8 cellular contexts compared by ENCODE assay signal in genomic region chr5:103232393-103232999, GRCh38. TPM values are rescaled to one million over a fixed set of nuclear protein-coding genes. Genes with fewer than 3 reads are reported as not detected.
DNase-seq lines count a peak whose midpoint lies in the region; ATAC-seq and TF ChIP-seq lines count a peak whose summit lies in the region.

No MANE protein-coding gene starts in this region.

- intact Hi-C loops in esophagus muscularis mucosa (cut with DNase I) = loop anchor here (2.0 kb wide), 1 partner anchor 242 kb away; no protein-coding TSS in a partner anchor

- no peak for TF ChIP-seq POLR2A in esophagus muscularis mucosa (IDR thresholded peaks at IDR 0.05; ENCODE audit: low read depth)

- H3K27ac ChIP-seq in RWPE1 (no peak overlapping the region), esophagus muscularis mucosa (replicated peaks in 1 of 4) (no peak overlapping the region)

- no peak overlapping the region for H3K4me3 ChIP-seq in esophagus muscularis mucosa

- WGBS in esophagus muscularis mucosa = 81% methylated on average over 7 of the region's 7 CpGs

- CTCF ChIA-PET in RWPE1 (lab: Yijun Ruan, JAX) = interaction anchor here (0.5 to 2.2 kb wide), 12 partner anchors 9 to 733 kb away, joined by 3 to 18 read pairs (median 4); no protein-coding TSS in a partner anchor

- peaks cover 0 to 2% (median 0%) of the 10 kb centered on the region in 4 donors for H3K4me1 ChIP-seq in esophagus muscularis mucosa

- no peaks in the 10 kb centered on the region for H3K27me3 ChIP-seq in esophagus muscularis mucosa

- ATAC-seq in GM19395 (IDR thresholded peaks at IDR 0.05; ENCODE audit: unreplicated experiment) (peak; percentile 82), HG03439 (IDR thresholded peaks at IDR 0.05; ENCODE audit: unreplicated experiment) (peak; percentile 77)

- TF ChIP-seq EP300 in esophagus muscularis mucosa (IDR thresholded peaks at IDR 0.05) = no peak

- H3K9me3 ChIP-seq in esophagus muscularis mucosa = no peaks in the 10 kb centered on the region

- H3K36me3 ChIP-seq in esophagus muscularis mucosa = no peaks in the 10 kb centered on the region

- DNase-seq in NCI-H2171 treated with DMSO at 0.1 percent for 48 hours (lab: John Stamatoyannopoulos, UW) = peak; percentile 1
- no peak for DNase-seq in NCI-H2171 (lab: John Stamatoyannopoulos, UW)
- DNase-seq in RWPE1 (ENCODE audit: low spot score) = peak; percentile 33
- no peak for DNase-seq in esophagus muscularis mucosa (ENCODE audit: extremely low spot score)
- peak; percentile 48 for DNase-seq in pons (ENCODE audit: low spot score)
- DNase-seq in DMS153 treated with DMSO at 0.1 percent for 48 hours (lab: John Stamatoyannopoulos, UW; ENCODE audit: unreplicated experiment) = no peak

- TF ChIP-seq CTCF in RWPE1 (conservative IDR thresholded peaks at IDR 0.05; ENCODE audit: low read depth) = peak; percentile 81
- peak; percentile 83 to 95 (median 92) for TF ChIP-seq CTCF in esophagus muscularis mucosa (IDR thresholded peaks at IDR 0.05)

- POLR2A ChIA-PET in RWPE1 (lab: Yijun Ruan, JAX; ENCODE audit: low non-redundant PET) = no interaction called here

RNA-seq across cellular contexts. Expression of gene MACIR, which starts 26.1 kb away (rescaled TPM):
- 10 to 100 TPM in 1 of 4 donors, 1 to 10 TPM in 3; 8.4 to 10.4 (median 9.5) TPM for total RNA-seq in esophagus muscularis mucosa

Comparison
In these comparisons a context has a peak if more than half of its experiments do, and no peak if none do; other contexts are left out.
1. DNase-seq: peak in NCI-H2171 treated with DMSO at 0.1 percent for 48 hours (single experiment), RWPE1 (single experiment) and pons (single experiment); none in NCI-H2171 (single experiment), esophagus muscularis mucosa (single experiment) and DMS153 treated with DMSO at 0.1 percent for 48 hours (single experiment).